Comparison of ENCODE assay signal across 1 cellular context in the genomic region with DNA sequence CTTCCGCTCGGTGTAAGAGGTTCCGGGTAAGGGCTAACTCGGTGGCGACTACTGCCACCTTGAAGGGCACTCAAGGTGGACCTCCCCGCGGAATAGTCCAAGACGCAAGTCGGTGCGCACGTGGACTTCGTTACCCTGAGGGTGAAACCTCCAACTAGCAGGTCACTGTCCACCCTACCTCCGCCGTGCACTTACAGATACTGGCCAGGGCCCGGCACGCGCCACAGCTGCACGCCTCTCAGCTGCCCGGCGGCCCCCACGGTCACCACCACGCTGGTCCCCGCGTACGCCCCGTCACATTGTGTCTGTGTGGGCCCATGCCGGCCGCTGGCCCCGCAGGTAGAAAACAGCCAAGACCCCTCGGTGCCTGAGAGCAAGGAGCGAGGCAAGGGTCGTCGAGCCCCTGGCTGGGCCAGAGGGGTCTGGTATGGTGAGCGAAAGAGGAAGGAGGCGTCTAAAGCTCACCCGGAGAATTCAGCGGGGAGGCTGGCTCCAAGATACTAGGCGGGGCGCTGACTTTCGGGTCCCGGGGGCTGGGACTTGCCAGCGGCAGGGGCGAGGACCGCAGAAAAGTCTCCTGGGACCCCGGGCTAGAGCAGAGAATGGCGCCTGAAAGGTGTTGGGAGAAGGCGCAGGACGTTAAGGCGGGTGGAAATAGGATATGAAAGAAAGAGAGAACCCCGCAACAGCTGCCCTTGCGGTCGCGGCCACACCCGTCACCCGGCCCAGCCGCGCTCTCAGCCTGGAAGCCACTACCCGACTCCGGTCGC.
TF ChIP-seq lines count a peak whose summit lies in the region.

No MANE protein-coding gene starts in this region.

TF ChIP-seq in GM12878, 131 proteins besides CTCF, POLR2A, EP300 and RAD21 (continued from another document):
- TF ChIP-seq NFYA (IDR thresholded peaks at IDR 0.05; ENCODE audit: borderline replicate concordance, low read depth, low read length) (no peak), BHLHE40 (IDR thresholded peaks at IDR 0.05; ENCODE audit: borderline replicate concordance in 1 of 2, low read depth in 2 of 2, low read length in 1 of 2) (0 out of 4 replicates have a peak, but pooled peaks of 1 of the 2 experiments have one; percentile 36), WRNIP1 (IDR thresholded peaks at IDR 0.05; ENCODE audit: borderline replicate concordance, low read depth, low read length) (no peak), SMC3 (IDR thresholded peaks at IDR 0.05; ENCODE audit: borderline replicate concordance, low read length) (no peak), ZNF207 (IDR thresholded peaks at IDR 0.05; ENCODE audit: borderline replicate concordance) (no peak), PML (IDR thresholded peaks at IDR 0.05; ENCODE audit: low read length) (no peak), HDAC2 (IDR thresholded peaks at IDR 0.05) (no peak), MTA3 (IDR thresholded peaks at IDR 0.05; ENCODE audit: borderline replicate concordance, low read length) (no peak)
- TF ChIP-seq, protein P1, sequence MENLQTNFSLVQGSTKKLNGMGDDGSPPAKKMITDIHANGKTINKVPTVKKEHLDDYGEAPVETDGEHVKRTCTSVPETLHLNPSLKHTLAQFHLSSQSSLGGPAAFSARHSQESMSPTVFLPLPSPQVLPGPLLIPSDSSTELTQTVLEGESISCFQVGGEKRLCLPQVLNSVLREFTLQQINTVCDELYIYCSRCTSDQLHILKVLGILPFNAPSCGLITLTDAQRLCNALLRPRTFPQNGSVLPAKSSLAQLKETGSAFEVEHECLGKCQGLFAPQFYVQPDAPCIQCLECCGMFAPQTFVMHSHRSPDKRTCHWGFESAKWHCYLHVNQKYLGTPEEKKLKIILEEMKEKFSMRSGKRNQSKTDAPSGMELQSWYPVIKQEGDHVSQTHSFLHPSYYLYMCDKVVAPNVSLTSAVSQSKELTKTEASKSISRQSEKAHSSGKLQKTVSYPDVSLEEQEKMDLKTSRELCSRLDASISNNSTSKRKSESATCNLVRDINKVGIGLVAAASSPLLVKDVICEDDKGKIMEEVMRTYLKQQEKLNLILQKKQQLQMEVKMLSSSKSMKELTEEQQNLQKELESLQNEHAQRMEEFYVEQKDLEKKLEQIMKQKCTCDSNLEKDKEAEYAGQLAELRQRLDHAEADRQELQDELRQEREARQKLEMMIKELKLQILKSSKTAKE (IDR thresholded peaks at IDR 0.05; ENCODE audit: low read depth, poor library complexity, severe bottlenecking), result no peak
- TF ChIP-seq, protein P2, sequence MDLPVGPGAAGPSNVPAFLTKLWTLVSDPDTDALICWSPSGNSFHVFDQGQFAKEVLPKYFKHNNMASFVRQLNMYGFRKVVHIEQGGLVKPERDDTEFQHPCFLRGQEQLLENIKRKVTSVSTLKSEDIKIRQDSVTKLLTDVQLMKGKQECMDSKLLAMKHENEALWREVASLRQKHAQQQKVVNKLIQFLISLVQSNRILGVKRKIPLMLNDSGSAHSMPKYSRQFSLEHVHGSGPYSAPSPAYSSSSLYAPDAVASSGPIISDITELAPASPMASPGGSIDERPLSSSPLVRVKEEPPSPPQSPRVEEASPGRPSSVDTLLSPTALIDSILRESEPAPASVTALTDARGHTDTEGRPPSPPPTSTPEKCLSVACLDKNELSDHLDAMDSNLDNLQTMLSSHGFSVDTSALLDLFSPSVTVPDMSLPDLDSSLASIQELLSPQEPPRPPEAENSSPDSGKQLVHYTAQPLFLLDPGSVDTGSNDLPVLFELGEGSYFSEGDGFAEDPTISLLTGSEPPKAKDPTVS (IDR thresholded peaks at IDR 0.05; ENCODE audit: low read depth, low read length), result no peak
- TF ChIP-seq, protein P3, sequence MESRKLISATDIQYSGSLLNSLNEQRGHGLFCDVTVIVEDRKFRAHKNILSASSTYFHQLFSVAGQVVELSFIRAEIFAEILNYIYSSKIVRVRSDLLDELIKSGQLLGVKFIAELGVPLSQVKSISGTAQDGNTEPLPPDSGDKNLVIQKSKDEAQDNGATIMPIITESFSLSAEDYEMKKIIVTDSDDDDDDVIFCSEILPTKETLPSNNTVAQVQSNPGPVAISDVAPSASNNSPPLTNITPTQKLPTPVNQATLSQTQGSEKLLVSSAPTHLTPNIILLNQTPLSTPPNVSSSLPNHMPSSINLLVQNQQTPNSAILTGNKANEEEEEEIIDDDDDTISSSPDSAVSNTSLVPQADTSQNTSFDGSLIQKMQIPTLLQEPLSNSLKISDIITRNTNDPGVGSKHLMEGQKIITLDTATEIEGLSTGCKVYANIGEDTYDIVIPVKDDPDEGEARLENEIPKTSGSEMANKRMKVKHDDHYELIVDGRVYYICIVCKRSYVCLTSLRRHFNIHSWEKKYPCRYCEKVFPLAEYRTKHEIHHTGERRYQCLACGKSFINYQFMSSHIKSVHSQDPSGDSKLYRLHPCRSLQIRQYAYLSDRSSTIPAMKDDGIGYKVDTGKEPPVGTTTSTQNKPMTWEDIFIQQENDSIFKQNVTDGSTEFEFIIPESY (IDR thresholded peaks at IDR 0.05), result no peak
TF ChIP-seq in GM12878: peak in this region for 8.
